Comparison of ENCODE assay signal across 10 cellular contexts in the genomic region with DNA sequence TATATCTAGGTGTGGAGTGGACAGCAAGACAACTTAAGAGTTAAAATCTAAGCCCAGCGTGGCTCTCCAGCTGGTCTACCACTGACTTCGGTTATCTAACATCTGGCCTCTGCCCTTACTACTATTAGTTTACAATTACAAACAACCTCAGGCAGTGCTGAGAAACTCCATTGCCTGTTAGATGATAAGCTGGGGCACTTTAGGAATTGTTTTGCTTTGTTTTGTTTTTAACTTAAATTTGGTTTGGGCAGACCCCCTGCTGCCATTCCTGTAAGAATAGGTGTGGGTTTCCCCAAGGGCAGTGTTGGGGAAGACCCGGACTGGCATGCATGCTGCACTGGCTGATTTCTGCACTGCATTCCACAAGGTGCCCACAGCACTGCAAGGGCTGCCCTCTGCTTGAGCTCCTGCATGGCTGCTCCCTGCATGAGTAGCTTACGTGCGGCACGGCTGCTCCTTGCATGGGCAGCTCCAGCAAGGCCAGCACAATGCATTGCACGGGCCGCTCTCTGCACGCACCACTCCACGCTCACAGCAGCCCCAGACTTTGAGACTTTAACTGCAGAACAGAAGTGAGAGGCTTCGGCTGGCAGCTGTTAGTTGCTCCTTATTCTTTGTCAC.
DNase-seq lines count a peak whose midpoint lies in the region; ATAC-seq and TF ChIP-seq lines count a peak whose summit lies in the region.
"Had no signal": no experiment of that assay in that cellular context is flagged by ENCODE, and none has a peak within 500 bp of the region (broad histone marks: within the 10 kb centered on the region; RNA-seq: fewer than 3 reads in every experiment).

No MANE protein-coding gene starts in this region.

- H3K36me3 ChIP-seq in BE2C (no peaks in the 10 kb centered on the region), Peyer's patch (no peaks in the 10 kb centered on the region)
- H3K36me3 ChIP-seq: transverse colon had no signal

- peaks cover 12% of the 10 kb centered on the region for H3K4me1 ChIP-seq in BE2C
- peaks cover 0 to 38% (median 17%) of the 10 kb centered on the region in 4 donors for H3K4me1 ChIP-seq in Peyer's patch

- H3K9me3 ChIP-seq in BE2C, result no peaks in the 10 kb centered on the region
- H3K9me3 ChIP-seq in Peyer's patch, result no peaks in the 10 kb centered on the region
- H3K9me3 ChIP-seq: transverse colon had no signal

- TF ChIP-seq CTCF in BE2C (IDR thresholded peaks at IDR 0.05; ENCODE audit: low read depth, low read length), result no peak
- no peak for TF ChIP-seq CTCF in Peyer's patch (IDR thresholded peaks at IDR 0.05)

- intact Hi-C loops in Right ventricle myocardium inferior (cut with DNase I), result no loop called here

- ATAC-seq in GM18867 (IDR thresholded peaks at IDR 0.05; ENCODE audit: unreplicated experiment), result peak; percentile 26
- no peak for ATAC-seq in GM21737 (IDR thresholded peaks at IDR 0.05; ENCODE audit: unreplicated experiment)
- no peak for ATAC-seq in Right ventricle myocardium inferior

- no peak overlapping the region for H3K4me3 ChIP-seq in BE2C (ENCODE audit: low read depth, low read length)
- H3K4me3 ChIP-seq in Peyer's patch, result no peak overlapping the region
- H3K4me3 ChIP-seq: transverse colon had no signal

- TF ChIP-seq POLR2A in Peyer's patch (IDR thresholded peaks at IDR 0.05), result no peak

- H3K27me3 ChIP-seq in BE2C, result no peaks in the 10 kb centered on the region
- no peaks in the 10 kb centered on the region for H3K27me3 ChIP-seq in Peyer's patch
- H3K27me3 ChIP-seq: transverse colon had no signal

- DNase-seq in BE2C, result peak; percentile 8
- DNase-seq in Peyer's patch, result peak in 1 of 3 donors; percentile 32
- DNase-seq in islet precursor cell, result peak; percentile 68
- no peak for DNase-seq in Right ventricle myocardium inferior (ENCODE audit: missing footprints)
- DNase-seq in AG08396 (ENCODE audit: low spot score), result no peak
- DNase-seq in stimulated activated CD4-positive, alpha-beta T cell treated with anti-CD3 and anti-CD28 coated beads, Interleukin-15, amount 100 ng/mL, for 24 hours, result no peak
- DNase-seq: effector CD8-positive, alpha-beta T cell; transverse colon had no signal

- H3K27ac ChIP-seq in Peyer's patch, result peak overlapping the region in 3 of 4 donors; percentile 59 to 77 (median 72)

Comparison
In these comparisons a context has a peak if more than half of its experiments do, and no peak if none do; other contexts are left out.
1. DNase-seq: peak in BE2C (single experiment) and islet precursor cell (single experiment); none in Right ventricle myocardium inferior (single experiment), AG08396 (single experiment) and stimulated activated CD4-positive, alpha-beta T cell treated with anti-CD3 and anti-CD28 coated beads, Interleukin-15, amount 100 ng/mL, for 24 hours (single experiment).